ENCODE assay signal across 19 cellular contexts in the genomic region with DNA sequence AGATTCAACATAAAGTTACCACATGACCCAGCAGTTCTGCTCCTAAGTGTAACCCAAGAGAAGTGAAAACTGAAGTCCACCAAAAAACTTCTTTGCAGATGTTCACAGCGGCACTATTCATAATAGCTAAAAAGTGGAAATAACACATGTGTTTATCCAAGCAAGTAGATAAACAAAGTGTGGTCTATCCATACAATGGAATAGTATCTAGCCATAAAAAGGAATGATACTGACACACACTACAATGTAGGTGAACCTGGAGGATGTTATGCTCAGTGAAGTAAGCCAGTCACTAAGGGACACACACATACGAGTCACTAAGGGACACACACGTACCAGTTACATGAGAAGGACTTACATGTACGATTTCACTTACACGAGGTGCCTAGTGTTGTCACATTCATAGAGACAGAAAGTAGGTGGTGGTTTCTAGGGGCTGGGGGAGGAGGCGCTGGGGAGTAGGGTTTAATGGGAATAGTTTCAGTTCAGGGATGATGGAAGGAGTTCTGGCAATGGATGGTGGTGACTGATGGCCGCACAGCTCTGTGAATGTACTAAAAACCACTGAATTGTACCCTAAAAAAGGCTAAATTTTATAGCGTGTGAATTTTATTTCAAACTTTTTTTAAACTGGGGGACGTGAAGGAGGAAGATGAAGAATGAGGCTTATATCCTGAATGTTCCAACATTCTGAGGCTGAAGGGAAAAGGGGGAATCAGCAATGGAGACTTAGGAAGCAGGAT. TPM values are rescaled to one million over a fixed set of nuclear protein-coding genes. Genes with fewer than 3 reads are reported as not detected.
DNase-seq lines count a peak whose midpoint lies in the region; ATAC-seq, FAIRE-seq and TF ChIP-seq lines count a peak whose summit lies in the region.
"Had no signal": no experiment of that assay in that cellular context is flagged by ENCODE, and none has a peak within 500 bp of the region (broad histone marks: within the 10 kb centered on the region; RNA-seq: fewer than 3 reads in every experiment).

No MANE protein-coding gene starts in this region.

- no peak overlapping the region for H2BK12ac ChIP-seq in mesenchymal stem cell (ENCODE audit: low read length in 2 of 2)

- intact Hi-C loops in CD8-positive, alpha-beta T cell (cut with DNase I, micrococcal nuclease) = loop anchor here (5.0 to 10.0 kb wide), 2 partner anchors 87 to 90 kb away; no protein-coding TSS in a partner anchor

- H3K4me3 ChIP-seq in CD8-positive, alpha-beta T cell (ENCODE audit: low read depth, low read length) = no peak overlapping the region
- no peak overlapping the region for H3K4me3 ChIP-seq in astrocyte (ENCODE audit: insufficient read depth, low read depth, low read length)
- H3K4me3 ChIP-seq in mesenchymal stem cell (ENCODE audit: insufficient read depth in 1 of 2, low read depth in 1 of 2, low read length in 2 of 2) = no peak overlapping the region
- H3K4me3 ChIP-seq: BLaER1, GM23338 had no signal

- H4K8ac ChIP-seq in mesenchymal stem cell (ENCODE audit: low read length) = no peak overlapping the region

- H3K79me2 ChIP-seq in astrocyte (ENCODE audit: insufficient read depth, low read length) = no peaks in the 10 kb centered on the region

- peak overlapping the region; percentile 22 for H4K91ac ChIP-seq in mesenchymal stem cell (ENCODE audit: low read length)

- peaks cover 7% of the 10 kb centered on the region for H3K9me3 Mint-ChIP-seq in CD8-positive, alpha-beta T cell
- peaks cover 6% of the 10 kb centered on the region for H3K9me3 Mint-ChIP-seq in astrocyte (ENCODE audit: unreplicated experiment)
- H3K9me3 Mint-ChIP-seq: GM23338, HFFc6 had no signal

- no peak overlapping the region for H2BK120ac ChIP-seq in mesenchymal stem cell (ENCODE audit: low read depth, low read length)

- peak overlapping the region; percentile 22 for H3K27ac Mint-ChIP-seq in CD8-positive, alpha-beta T cell
- no peak overlapping the region for H3K27ac Mint-ChIP-seq in astrocyte (ENCODE audit: unreplicated experiment)
- H3K27ac Mint-ChIP-seq: GM23338, HFFc6 had no signal

- no peak overlapping the region for H3K14ac ChIP-seq in mesenchymal stem cell (ENCODE audit: low read length in 2 of 2)

- H2AFZ ChIP-seq in astrocyte (ENCODE audit: low read depth, low read length) (no peak overlapping the region), mesenchymal stem cell (ENCODE audit: low read depth, low read length) (no peak overlapping the region)
- H2AFZ ChIP-seq: GM23338 had no signal

- in situ Hi-C loops in KBM-7 (cut with MboI; ENCODE audit: low pct_unique_long_range_greater_than_20kb, low sequenced_read_pairs) = loop anchor here (10.0 to 25.0 kb wide), 2 partner anchors 98 to 160 kb away; partner anchors contain the start of genes ARVCF and TANGO2

- peaks cover 5% of the 10 kb centered on the region for H4K20me1 ChIP-seq in astrocyte (ENCODE audit: insufficient read depth, low read length)
- H4K20me1 ChIP-seq: BLaER1 had no signal

- no peaks in the 10 kb centered on the region for H3K79me1 ChIP-seq in mesenchymal stem cell (replicated peaks; ENCODE audit: low read length, poor library complexity, severe bottlenecking)

- no peak for TF ChIP-seq CTCF in CD8-positive, alpha-beta T cell (IDR thresholded peaks at IDR 0.05)
- TF ChIP-seq CTCF in astrocyte (IDR thresholded peaks at IDR 0.05; ENCODE audit: insufficient read depth, low read depth, low read length) = peak; percentile 2

- no peaks in the 10 kb centered on the region for H3K9me3 ChIP-seq in CD8-positive, alpha-beta T cell (ENCODE audit: low read length)
- no peaks in the 10 kb centered on the region for H3K9me3 ChIP-seq in astrocyte (ENCODE audit: insufficient read depth, low read depth, low read length)
- peaks cover 10% of the 10 kb centered on the region for H3K9me3 ChIP-seq in mesenchymal stem cell (ENCODE audit: control insufficient read depth, low read length)

- H3K4me1 ChIP-seq in CD8-positive, alpha-beta T cell (ENCODE audit: insufficient read depth, low read length) = peaks cover 8% of the 10 kb centered on the region
- no peaks in the 10 kb centered on the region for H3K4me1 ChIP-seq in astrocyte (ENCODE audit: insufficient read depth, low read length)
- peaks cover 6% of the 10 kb centered on the region for H3K4me1 ChIP-seq in mesenchymal stem cell (ENCODE audit: control insufficient read depth, insufficient read depth, low read depth, low read length)

- no peak overlapping the region for H2BK15ac ChIP-seq in mesenchymal stem cell (ENCODE audit: low read depth, poor library complexity, severe bottlenecking)

- peaks cover 4% of the 10 kb centered on the region for H3K4me1 Mint-ChIP-seq in CD8-positive, alpha-beta T cell (ENCODE audit: low read depth)
- no peaks in the 10 kb centered on the region for H3K4me1 Mint-ChIP-seq in astrocyte (ENCODE audit: low read depth, unreplicated experiment)

- CTCF ChIA-PET in CD8-positive, alpha-beta T cell (lab: Charles Lee) = interaction anchor here (1.2 to 12.1 kb wide), 4 partner anchors 9 to 183 kb away, joined by 3 to 224 read pairs (median 6); no protein-coding TSS in a partner anchor

- no peak overlapping the region for H3K23ac ChIP-seq in mesenchymal stem cell (ENCODE audit: low read length in 2 of 2)

- H3K9ac ChIP-seq in astrocyte (ENCODE audit: low read length) (no peak overlapping the region), mesenchymal stem cell (ENCODE audit: low read length) (no peak overlapping the region)
- H3K9ac ChIP-seq: BLaER1 had no signal

- H3K36me3 ChIP-seq in CD8-positive, alpha-beta T cell (ENCODE audit: insufficient read depth, low read length) = peaks cover 31% of the 10 kb centered on the region
- peaks cover 3% of the 10 kb centered on the region for H3K36me3 ChIP-seq in astrocyte (ENCODE audit: insufficient read depth, low read length)
- peaks cover 58 to 60% of the 10 kb centered on the region in 2 experiments for H3K36me3 ChIP-seq in mesenchymal stem cell (ENCODE audit: control insufficient read depth in 1 of 2, insufficient read depth in 2 of 2, low read depth in 1 of 2, low read length in 2 of 2)

- H3K4me2 ChIP-seq in astrocyte (ENCODE audit: low read length) (no peak overlapping the region), mesenchymal stem cell (ENCODE audit: low read length, poor library complexity, severe bottlenecking) (no peak overlapping the region)
- H3K4me2 ChIP-seq: BLaER1, GM23338 had no signal

- POLR2A ChIA-PET in CD8-positive, alpha-beta T cell (lab: Charles Lee) = no interaction called here

- H3K18ac ChIP-seq in mesenchymal stem cell (ENCODE audit: low read depth in 1 of 2, low read length in 2 of 2) = no peak overlapping the region

- H3K4me3 Mint-ChIP-seq in CD8-positive, alpha-beta T cell = no peak overlapping the region
- H3K4me3 Mint-ChIP-seq in astrocyte (ENCODE audit: unreplicated experiment) = no peak overlapping the region
- H3K4me3 Mint-ChIP-seq: CD14-positive monocyte, GM23338, HFFc6 had no signal

- H3K27me3 Mint-ChIP-seq in CD8-positive, alpha-beta T cell (ENCODE audit: low read depth) = no peaks in the 10 kb centered on the region
- H3K27me3 Mint-ChIP-seq in astrocyte (ENCODE audit: low read depth, unreplicated experiment) = peaks cover 6% of the 10 kb centered on the region
- H3K27me3 Mint-ChIP-seq: CD4-positive, alpha-beta memory T cell had no signal

- no peak overlapping the region for H3K27ac ChIP-seq in CD8-positive, alpha-beta T cell (ENCODE audit: low read depth, low read length)
- no peak overlapping the region for H3K27ac ChIP-seq in astrocyte (ENCODE audit: low read depth, low read length)
- H3K27ac ChIP-seq in mesenchymal stem cell (ENCODE audit: low read length, poor library complexity, severe bottlenecking) = no peak overlapping the region
- H3K27ac ChIP-seq: BLaER1 had no signal

- H2BK5ac ChIP-seq in mesenchymal stem cell (ENCODE audit: low read depth, low read length, poor library complexity, severe bottlenecking) = no peak overlapping the region

- peak; percentile 68 for FAIRE-seq in astrocyte (lab: Jason Lieb, UNC)
- FAIRE-seq in urothelium cell line (lab: Jason Lieb, UNC) = peak; percentile 59
- FAIRE-seq: H54, HTR-8/SVneo had no signal

- 97% methylated on average over 8 of the region's 9 CpGs for WGBS in mesenchymal stem cell

- no peak overlapping the region for H2AK5ac ChIP-seq in mesenchymal stem cell (ENCODE audit: low read length, severe bottlenecking)

- no peaks in the 10 kb centered on the region for H3K27me3 ChIP-seq in CD8-positive, alpha-beta T cell (ENCODE audit: insufficient read depth, low read length)
- H3K27me3 ChIP-seq in astrocyte (ENCODE audit: insufficient read depth, low read length) = no peaks in the 10 kb centered on the region
- H3K27me3 ChIP-seq in mesenchymal stem cell (ENCODE audit: control insufficient read depth in 1 of 2, insufficient read depth in 1 of 2, low read length in 2 of 2) = no peaks in the 10 kb centered on the region
- H3K27me3 ChIP-seq: BLaER1 had no signal

- no peak for DNase-seq in CD8-positive, alpha-beta T cell
- DNase-seq in astrocyte (ENCODE audit: low read depth) (no peak), mesenchymal stem cell (no peak), urothelium cell line (ENCODE audit: low spot score) (no peak), KBM-7 (no peak), pons (ENCODE audit: low spot score) (no peak)
- DNase-seq in activated CD4-positive, alpha-beta T cell treated with anti-CD3 and anti-CD28 coated beads, Interleukin-2, amount 50 U/mL, for 48 hours = no peak
- DNase-seq: 8988T; Calu3; CD4-positive, alpha-beta memory T cell; DMS79 treated with DMSO at 0.1 percent for 48 hours; GF-D8; HCEC 1CT; HFFc6 had no signal

- no peak for ATAC-seq in CD8-positive, alpha-beta T cell
- ATAC-seq: GM23338 had no signal

- no peak overlapping the region for H3K4ac ChIP-seq in mesenchymal stem cell (ENCODE audit: low read depth in 1 of 2, low read length in 2 of 2)

- H3K36me3 Mint-ChIP-seq in CD8-positive, alpha-beta T cell = peaks cover 59% of the 10 kb centered on the region
- peaks cover 26% of the 10 kb centered on the region for H3K36me3 Mint-ChIP-seq in astrocyte (ENCODE audit: low read depth, unreplicated experiment)

RNA-seq across cellular contexts. Expression of gene COMT, which starts 27.2 kb away (rescaled TPM):
- 10 to 100 TPM; 10.5 to 11.0 TPM for total RNA-seq in CD8-positive, alpha-beta T cell
- 116 and 120 TPM in 2 replicates for total RNA-seq in astrocyte
- polyA plus RNA-seq in mesenchymal stem cell (2013, experiment 1 of 2) = 51.6 TPM
- polyA plus RNA-seq in mesenchymal stem cell (2013, experiment 2 of 2) = 55.0 TPM

RNA-seq across cellular contexts. Expression of gene TXNRD2, which starts 27.2 kb away (rescaled TPM):
- 10 to 100 TPM; 11.0 to 14.1 TPM for total RNA-seq in CD8-positive, alpha-beta T cell
- 19.8 and 25.7 TPM in 2 replicates for total RNA-seq in astrocyte
- 5.8 TPM for polyA plus RNA-seq in mesenchymal stem cell (2013, experiment 1 of 2)
- polyA plus RNA-seq in mesenchymal stem cell (2013, experiment 2 of 2) = 6.0 TPM

RNA-seq across cellular contexts. Expression of gene GNB1L, which starts 59.7 kb away (rescaled TPM):
- 1 to 10 TPM; 5.8 to 6.9 TPM for total RNA-seq in CD8-positive, alpha-beta T cell
- total RNA-seq in astrocyte = 10.4 and 14.3 TPM in 2 replicates
- polyA plus RNA-seq in mesenchymal stem cell (2013, experiment 1 of 2) = 3.9 TPM
- 3.9 TPM for polyA plus RNA-seq in mesenchymal stem cell (2013, experiment 2 of 2)

RNA-seq across cellular contexts. Expression of gene RTL10, which starts 59.7 kb away (rescaled TPM):
- 10 to 100 TPM; 21.5 to 22.9 TPM for total RNA-seq in CD8-positive, alpha-beta T cell
- 33.6 and 43.0 TPM in 2 replicates for total RNA-seq in astrocyte
- 6.4 TPM for polyA plus RNA-seq in mesenchymal stem cell (2013, experiment 1 of 2)
- 7.2 TPM for polyA plus RNA-seq in mesenchymal stem cell (2013, experiment 2 of 2)
